8 cellular contexts compared by ENCODE assay signal in the genomic region with DNA sequence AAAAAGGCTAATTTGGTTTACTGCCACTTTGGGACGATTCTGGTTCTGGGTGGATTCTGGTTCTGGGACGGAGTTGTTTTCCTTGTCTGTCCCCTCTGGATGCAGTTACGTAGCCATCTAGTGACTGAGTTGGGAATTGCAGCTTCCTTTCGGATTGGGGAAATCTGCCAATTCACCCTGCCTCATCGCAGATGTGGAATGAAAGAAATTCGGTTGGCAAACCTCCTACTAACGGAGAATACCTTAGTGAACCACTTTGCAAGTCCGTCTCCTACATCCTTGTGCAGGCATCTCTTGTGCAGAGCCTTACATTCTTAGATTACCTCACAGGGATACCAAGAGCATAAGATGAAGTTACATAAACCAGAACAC. TPM values are rescaled to one million over a fixed set of nuclear protein-coding genes. Genes with fewer than 3 reads are reported as not detected.
DNase-seq lines count a peak whose midpoint lies in the region; ATAC-seq and TF ChIP-seq lines count a peak whose summit lies in the region.

No MANE protein-coding gene starts in this region.

- H3K27ac ChIP-seq in right atrium auricular region (peak overlapping the region in 1 of 2 donors; percentile 54), vagina (no peak overlapping the region)

- H3K4me1 Mint-ChIP-seq in T-cell, result peaks cover 29 to 34% (median 29%) of the 10 kb centered on the region in 3 donors

- no peak for TF ChIP-seq POLR2A in vagina (IDR thresholded peaks at IDR 0.05)

- H3K4me3 ChIP-seq in right atrium auricular region (peak overlapping the region; percentile 16 to 46), vagina (peak overlapping the region; percentile 21 to 34)

- intact Hi-C loops in vagina (cut with DNase I), result loop anchor here (10.0 kb wide), 1 partner anchor 192 kb away; a partner anchor contains a TSS

- no peak overlapping the region for H3K27ac Mint-ChIP-seq in T-cell

- H3K27me3 Mint-ChIP-seq in T-cell, result peaks cover 6 to 7% of the 10 kb centered on the region in 2 donors

- peak overlapping the region; percentile 47 to 76 (median 71) for H3K4me3 Mint-ChIP-seq in T-cell

- peak; percentile 99 for TF ChIP-seq CTCF in right atrium auricular region (IDR thresholded peaks at IDR 0.05)
- peak; percentile 67 to 92 (median 90) for TF ChIP-seq CTCF in vagina (IDR thresholded peaks at IDR 0.05)

- H3K9me3 ChIP-seq in right atrium auricular region (no peaks in the 10 kb centered on the region), vagina (no peaks in the 10 kb centered on the region)

- H3K27me3 ChIP-seq in right atrium auricular region (no peaks in the 10 kb centered on the region), vagina (no peaks in the 10 kb centered on the region)

- no peaks in the 10 kb centered on the region for H3K9me3 Mint-ChIP-seq in T-cell

- CTCF ChIA-PET in T-cell (lab: Charles Lee), result interaction anchor here (0.6 to 1.1 kb wide), 11 partner anchors 8 to 228 kb away, joined by 3 to 4 read pairs (median 3); a partner anchor contains a TSS

- POLR2A ChIA-PET in T-cell (lab: Charles Lee), result interaction anchor here (0.7 to 1.3 kb wide), 3 partner anchors 10 to 28 kb away, joined by 3 to 4 read pairs (median 3); no protein-coding TSS in a partner anchor

- H3K36me3 ChIP-seq in right atrium auricular region (no peaks in the 10 kb centered on the region), vagina (no peaks in the 10 kb centered on the region)

- peak; percentile 88 for DNase-seq in GM04503 (ENCODE audit: low read depth)
- peak; percentile 15 for DNase-seq in NCI-H1092 treated with DMSO at 0.1 percent for 48 hours (lab: John Stamatoyannopoulos, UW)
- DNase-seq in T-cell, result peak in 33 of 34 experiments; percentile 11 to 67 (median 44)
- DNase-seq in amniotic stem cell (lab: John Stamatoyannopoulos, UW), result peak; percentile 63
- peak; percentile 85 for DNase-seq in right atrium auricular region (ENCODE audit: low spot score)
- peak; percentile 50 for DNase-seq in pulmonary artery endothelial cell (ENCODE audit: low read depth, low spot score)
- no peak for DNase-seq in vagina (ENCODE audit: extremely low spot score in 2 of 2)

- ATAC-seq in T-cell (replicated peaks in 1 of 4), result peak; percentile 41 to 78 (median 58)
- no peak for ATAC-seq in GM21786 (IDR thresholded peaks at IDR 0.05; ENCODE audit: unreplicated experiment)

- H3K4me1 ChIP-seq in right atrium auricular region (peaks cover 0 to 3% of the 10 kb centered on the region in 2 donors), vagina (peaks cover 5% of the 10 kb centered on the region)

- H3K36me3 Mint-ChIP-seq in T-cell, result no peaks in the 10 kb centered on the region

RNA-seq across cellular contexts. Expression of a gene that starts 31.5 kb away (rescaled TPM):
- total RNA-seq in T-cell (10 to 100 TPM in 4 of 5 donors, 1 to 10 TPM in 1; 9.4 to 14.0 (median 10.8) TPM), right atrium auricular region (10 to 100 TPM in 1 of 2 donors, 1 to 10 TPM in 1; 7.0 to 11.7 TPM), pulmonary artery endothelial cell (10.2 and 12.9 TPM in 2 replicates), vagina (7.4 TPM)

Comparison
In these comparisons a context has a peak if more than half of its experiments do, and no peak if none do; other contexts are left out.
1. DNase-seq: peak in GM04503 (single experiment), NCI-H1092 treated with DMSO at 0.1 percent for 48 hours (single experiment), T-cell (33 of 34), amniotic stem cell (single experiment), right atrium auricular region (single experiment) and pulmonary artery endothelial cell (single experiment); none in vagina (0 of 2).